Comparison of ENCODE assay signal across 26 cellular contexts in the genomic region with DNA sequence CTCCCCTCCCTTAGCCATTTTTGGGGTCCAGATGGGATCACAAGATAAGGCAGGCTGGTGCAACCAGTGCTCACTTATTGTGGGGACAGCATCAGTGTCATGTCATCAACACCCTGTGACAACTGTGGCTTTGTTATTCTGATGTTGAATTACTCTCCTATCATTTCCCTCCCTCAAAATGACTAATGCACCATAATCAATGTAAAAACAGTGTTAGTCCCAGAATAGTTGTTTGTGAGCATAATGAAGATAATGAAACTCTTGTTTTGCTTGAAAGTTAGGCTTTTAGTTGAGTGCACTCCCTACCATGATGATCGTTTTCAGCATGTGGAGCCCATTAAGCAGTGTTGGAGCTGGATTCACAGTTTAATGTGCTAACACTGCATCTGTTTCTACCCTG.
DNase-seq lines count a peak whose midpoint lies in the region; ATAC-seq lines count a peak whose summit lies in the region.
"Had no signal": no experiment of that assay in that cellular context is flagged by ENCODE, and none has a peak within 500 bp of the region (broad histone marks: within the 10 kb centered on the region; RNA-seq: fewer than 3 reads in every experiment).

No MANE protein-coding gene starts in this region.

- peak overlapping the region; percentile 91 for H3K27ac ChIP-seq in cingulate gyrus (ENCODE audit: low read depth, low read length)
- H3K27ac ChIP-seq: adrenal gland, coronary artery, hepatocyte, HL-60, ovary, thoracic aorta had no signal

- ATAC-seq in stimulated activated effector memory CD8-positive, alpha-beta T cell treated with anti-CD3 and anti-CD28 coated beads, Interleukin-12 subunit alpha, Interleukin-12 subunit beta, amount 100 ng/mL, for 72 hours = peak; percentile 73
- ATAC-seq in activated CD4-positive, alpha-beta T cell treated with anti-CD3 and anti-CD28 coated beads for 36 hours = no peak
- ATAC-seq in GM21619 (IDR thresholded peaks at IDR 0.05; ENCODE audit: unreplicated experiment) = no peak
- ATAC-seq: effector memory CD8-positive, alpha-beta T cell; left lobe of liver; natural killer cell had no signal

- no peaks in the 10 kb centered on the region for H3K27me3 Mint-ChIP-seq in activated CD4-positive, alpha-beta T cell treated with anti-CD3 and anti-CD28 coated beads for 36 hours
- H3K27me3 Mint-ChIP-seq: effector memory CD8-positive, alpha-beta T cell had no signal

- POLR2A ChIA-PET in activated CD4-positive, alpha-beta T cell treated with anti-CD3 and anti-CD28 coated beads for 36 hours (lab: Charles Lee) = no interaction called here

- CTCF ChIA-PET in activated CD4-positive, alpha-beta T cell treated with anti-CD3 and anti-CD28 coated beads for 36 hours (lab: Charles Lee) = no interaction called here

- intact Hi-C loops in activated CD4-positive, alpha-beta T cell treated with anti-CD3 and anti-CD28 coated beads for 36 hours (cut with DNase I, micrococcal nuclease) = no loop called here

- H3K9me3 Mint-ChIP-seq in stimulated activated effector memory CD8-positive, alpha-beta T cell treated with anti-CD3 and anti-CD28 coated beads, Interleukin-12 subunit alpha, Interleukin-12 subunit beta, amount 100 ng/mL, for 72 hours = no peaks in the 10 kb centered on the region
- H3K9me3 Mint-ChIP-seq in activated CD4-positive, alpha-beta T cell treated with anti-CD3 and anti-CD28 coated beads for 36 hours (ENCODE audit: low read depth) = no peaks in the 10 kb centered on the region
- H3K9me3 Mint-ChIP-seq: mesothelial cell of epicardium had no signal

- no peak overlapping the region for H3K4me3 Mint-ChIP-seq in stimulated activated effector memory CD8-positive, alpha-beta T cell treated with anti-CD3 and anti-CD28 coated beads, Interleukin-12 subunit alpha, Interleukin-12 subunit beta, amount 100 ng/mL, for 72 hours
- no peak overlapping the region for H3K4me3 Mint-ChIP-seq in activated CD4-positive, alpha-beta T cell treated with anti-CD3 and anti-CD28 coated beads for 36 hours
- H3K4me3 Mint-ChIP-seq: effector memory CD8-positive, alpha-beta T cell; mesothelial cell of epicardium; natural killer cell had no signal

- no peaks in the 10 kb centered on the region for H3K36me3 Mint-ChIP-seq in stimulated activated effector memory CD8-positive, alpha-beta T cell treated with anti-CD3 and anti-CD28 coated beads, Interleukin-12 subunit alpha, Interleukin-12 subunit beta, amount 100 ng/mL, for 72 hours
- H3K36me3 Mint-ChIP-seq in activated CD4-positive, alpha-beta T cell treated with anti-CD3 and anti-CD28 coated beads for 36 hours (ENCODE audit: low read depth) = no peaks in the 10 kb centered on the region
- H3K36me3 Mint-ChIP-seq: mesothelial cell of epicardium, natural killer cell had no signal

- DNase-seq in RPMI7951 (ENCODE audit: low read depth) = peak; percentile 17
- peak; percentile 81 for DNase-seq in inferior parietal cortex (ENCODE audit: extremely low spot score)
- no peak for DNase-seq in stimulated activated effector memory CD8-positive, alpha-beta T cell treated with anti-CD3 and anti-CD28 coated beads, Interleukin-12 subunit alpha, Interleukin-12 subunit beta, amount 100 ng/mL, for 72 hours (ENCODE audit: low spot score in 2 of 2)
- DNase-seq in activated CD4-positive, alpha-beta T cell treated with anti-CD3 and anti-CD28 coated beads for 36 hours = no peak
- DNase-seq in GOT3 (lab: John Stamatoyannopoulos, UW) = no peak
- DNase-seq: activated CD4-positive, alpha-beta T cell treated with anti-CD3 and anti-CD28 coated beads for 4 hours; activated CD8-positive, alpha-beta memory T cell treated with anti-CD3 and anti-CD28 coated beads for 24 hours; activated naive CD4-positive, alpha-beta T cell; adrenal gland; effector memory CD8-positive, alpha-beta T cell; foreskin fibroblast; natural killer cell; NCI-H1436; NCI-H446 treated with DMSO at 0.1 percent for 48 hours; NCI-H82; ovary; stimulated activated CD4-positive, alpha-beta T cell treated with anti-CD3 and anti-CD28 coated beads, Interleukin-15, amount 100 ng/mL, for 24 hours; stimulated activated naive CD4-positive, alpha-beta T cell had no signal

- no peaks in the 10 kb centered on the region for H3K4me1 Mint-ChIP-seq in stimulated activated effector memory CD8-positive, alpha-beta T cell treated with anti-CD3 and anti-CD28 coated beads, Interleukin-12 subunit alpha, Interleukin-12 subunit beta, amount 100 ng/mL, for 72 hours
- no peaks in the 10 kb centered on the region for H3K4me1 Mint-ChIP-seq in activated CD4-positive, alpha-beta T cell treated with anti-CD3 and anti-CD28 coated beads for 36 hours
- H3K4me1 Mint-ChIP-seq: natural killer cell had no signal

- no peak overlapping the region for H3K27ac Mint-ChIP-seq in stimulated activated effector memory CD8-positive, alpha-beta T cell treated with anti-CD3 and anti-CD28 coated beads, Interleukin-12 subunit alpha, Interleukin-12 subunit beta, amount 100 ng/mL, for 72 hours
- H3K27ac Mint-ChIP-seq in activated CD4-positive, alpha-beta T cell treated with anti-CD3 and anti-CD28 coated beads for 36 hours = no peak overlapping the region
- H3K27ac Mint-ChIP-seq: effector memory CD8-positive, alpha-beta T cell; mesothelial cell of epicardium; natural killer cell had no signal

Comparison
In these comparisons a context has a peak if more than half of its experiments do, and no peak if none do; other contexts are left out.
1. DNase-seq: peak in RPMI7951 (single experiment) and inferior parietal cortex (single experiment); none in stimulated activated effector memory CD8-positive, alpha-beta T cell treated with anti-CD3 and anti-CD28 coated beads, Interleukin-12 subunit alpha, Interleukin-12 subunit beta, amount 100 ng/mL, for 72 hours (0 of 2), activated CD4-positive, alpha-beta T cell treated with anti-CD3 and anti-CD28 coated beads for 36 hours (single experiment) and GOT3 (single experiment).